ENCODE assay signal across 1 cellular context in genomic region chr19:57527136-57527881, GRCh38.
TF ChIP-seq lines count a peak whose summit lies in the region.

Gene ZNF549 (plus strand): TSS chr19:57527356. CDS start chr19:57527574, 218 bp downstream.

TF ChIP-seq in HepG2, 621 proteins besides CTCF, POLR2A, EP300 and RAD21 (continued from another document and continues in another):
- peak; percentile 95 for TF ChIP-seq GMEB2 (CRISPR knock-in tag; IDR thresholded peaks at IDR 0.05; ENCODE audit: low read depth)
- TF ChIP-seq STAG1 (CRISPR knock-in tag; IDR thresholded peaks at IDR 0.05), result no peak
- TF ChIP-seq PAX8 (CRISPR knock-in tag; IDR thresholded peaks at IDR 0.05; ENCODE audit: borderline replicate concordance), result no peak; the same call in 1 of the 2 replicates
- no peak for TF ChIP-seq ZNF33A (CRISPR knock-in tag; IDR thresholded peaks at IDR 0.05; ENCODE audit: borderline replicate concordance)
- TF ChIP-seq GABPB1 (CRISPR knock-in tag; IDR thresholded peaks at IDR 0.05), result peak; percentile 98
- no peak for TF ChIP-seq MAFK (conservative IDR thresholded peaks at IDR 0.05 in 1 of 2, IDR thresholded peaks at IDR 0.05 in 1 of 2; ENCODE audit: low read length in 2 of 2)
- no peak for TF ChIP-seq GZF1 (CRISPR knock-in tag; IDR thresholded peaks at IDR 0.05)
- TF ChIP-seq ZNF740 (CRISPR knock-in tag; IDR thresholded peaks at IDR 0.05), result peak; percentile 39; the same call in 1 of the 2 replicates
- no peak for TF ChIP-seq ZNF816 (CRISPR knock-in tag; IDR thresholded peaks at IDR 0.05; ENCODE audit: borderline replicate concordance)
- TF ChIP-seq ZC3H13 (CRISPR knock-in tag; IDR thresholded peaks at IDR 0.05), result peak; percentile 86; the same call in 1 of the 2 replicates
- no peak for TF ChIP-seq MTA3 (CRISPR knock-in tag; IDR thresholded peaks at IDR 0.05)
- no peak for TF ChIP-seq ZNF512B (CRISPR knock-in tag; IDR thresholded peaks at IDR 0.05; ENCODE audit: borderline replicate concordance)
- TF ChIP-seq ZNF260 (CRISPR knock-in tag; IDR thresholded peaks at IDR 0.05; ENCODE audit: borderline replicate concordance, low read depth), result no peak
- TF ChIP-seq ZBTB34 (CRISPR knock-in tag; IDR thresholded peaks at IDR 0.05), result peak; percentile 46; the same call in 1 of the 2 replicates
- peak; percentile 97 for TF ChIP-seq SAP130 (CRISPR knock-in tag; IDR thresholded peaks at IDR 0.05; ENCODE audit: low read depth)
- peak; percentile 67; the same call in 1 of the 2 replicates for TF ChIP-seq DMAP1 (CRISPR knock-in tag; IDR thresholded peaks at IDR 0.05)
- no peak for TF ChIP-seq KLF6 (CRISPR knock-in tag; IDR thresholded peaks at IDR 0.05)
- TF ChIP-seq SMARCE1 (IDR thresholded peaks at IDR 0.05; ENCODE audit: borderline replicate concordance), result no peak
- no peak for TF ChIP-seq ZNF331 (CRISPR knock-in tag; IDR thresholded peaks at IDR 0.05)
- no peak for TF ChIP-seq CENPT (CRISPR knock-in tag; IDR thresholded peaks at IDR 0.05; ENCODE audit: low read depth)
- TF ChIP-seq SKI (IDR thresholded peaks at IDR 0.05; ENCODE audit: partially characterized antibody), result no peak
- no peak for TF ChIP-seq SATB2 (CRISPR knock-in tag; IDR thresholded peaks at IDR 0.05)
- TF ChIP-seq ZNF878 (CRISPR knock-in tag; IDR thresholded peaks at IDR 0.05), result no peak
- peak; percentile 70; the same call in 1 of the 2 replicates for TF ChIP-seq ZNF317 (CRISPR knock-in tag; IDR thresholded peaks at IDR 0.05)
- no peak for TF ChIP-seq ZNF562 (CRISPR knock-in tag; IDR thresholded peaks at IDR 0.05; ENCODE audit: borderline replicate concordance)
- no peak for TF ChIP-seq RFX1 (IDR thresholded peaks at IDR 0.05)
- TF ChIP-seq YEATS4 (CRISPR knock-in tag; IDR thresholded peaks at IDR 0.05; ENCODE audit: borderline replicate concordance), result 0 out of 2 replicates have a peak, but pooled peaks have one; percentile 56
- TF ChIP-seq ZNF567 (CRISPR knock-in tag; IDR thresholded peaks at IDR 0.05; ENCODE audit: borderline replicate concordance), result peak; percentile 72; the same call in 1 of the 2 replicates
- TF ChIP-seq ZFP36 (IDR thresholded peaks at IDR 0.05; ENCODE audit: borderline replicate concordance, low read depth, low read length, partially characterized antibody), result no peak
- peak; percentile 82; the same call in 1 of the 2 replicates for TF ChIP-seq ZBTB42 (CRISPR knock-in tag; IDR thresholded peaks at IDR 0.05)
- peak; percentile 88 for TF ChIP-seq RBFOX2 (IDR thresholded peaks at IDR 0.05; ENCODE audit: low read depth, low read length)
- 0 out of 2 replicates have a peak, but pooled peaks have one; percentile 45 for TF ChIP-seq ZNF274 (CRISPR knock-in tag; IDR thresholded peaks at IDR 0.05)
- no peak for TF ChIP-seq ZNF263 (CRISPR knock-in tag; IDR thresholded peaks at IDR 0.05)
- TF ChIP-seq RELA (CRISPR knock-in tag; IDR thresholded peaks at IDR 0.05), result 0 out of 2 replicates have a peak, but pooled peaks have one; percentile 14
- no peak for TF ChIP-seq GPBP1L1 (CRISPR knock-in tag; IDR thresholded peaks at IDR 0.05)
- TF ChIP-seq ZNF570 (CRISPR knock-in tag; IDR thresholded peaks at IDR 0.05; ENCODE audit: borderline replicate concordance), result no peak
- no peak for TF ChIP-seq ZBTB20 (CRISPR knock-in tag; IDR thresholded peaks at IDR 0.05; ENCODE audit: borderline replicate concordance, low read depth)
- no peak for TF ChIP-seq HMG20B (CRISPR knock-in tag; conservative IDR thresholded peaks at IDR 0.05)
- TF ChIP-seq TMF1 (CRISPR knock-in tag; IDR thresholded peaks at IDR 0.05; ENCODE audit: low read depth), result 0 out of 2 replicates have a peak, but pooled peaks have one; percentile 60
- no peak for TF ChIP-seq ZNF629 (CRISPR knock-in tag; conservative IDR thresholded peaks at IDR 0.05)
- peak; percentile 81 for TF ChIP-seq SP4 (CRISPR knock-in tag; IDR thresholded peaks at IDR 0.05)
- no peak; the same call in 1 of the 2 replicates for TF ChIP-seq ZNF724P (CRISPR knock-in tag; IDR thresholded peaks at IDR 0.05; ENCODE audit: borderline replicate concordance)
- no peak for TF ChIP-seq ZXDC (CRISPR knock-in tag; IDR thresholded peaks at IDR 0.05)
- peak; percentile 17; the same call in 1 of the 2 replicates for TF ChIP-seq HES4 (CRISPR knock-in tag; IDR thresholded peaks at IDR 0.05; ENCODE audit: borderline replicate concordance)
- peak; percentile 80; the same call in 1 of the 2 replicates for TF ChIP-seq ZBTB4 (CRISPR knock-in tag; IDR thresholded peaks at IDR 0.05; ENCODE audit: borderline replicate concordance)
- TF ChIP-seq TEF (CRISPR knock-in tag; IDR thresholded peaks at IDR 0.05), result no peak
- peak; percentile 90 for TF ChIP-seq ZBTB25 (CRISPR knock-in tag; IDR thresholded peaks at IDR 0.05)
- TF ChIP-seq KMT2A (CRISPR knock-in tag; IDR thresholded peaks at IDR 0.05), result peak; percentile 94
- peak; percentile 67; the same call in 1 of the 2 replicates for TF ChIP-seq ZSCAN31 (CRISPR knock-in tag; IDR thresholded peaks at IDR 0.05; ENCODE audit: low read depth)
- TF ChIP-seq ISL2 (CRISPR knock-in tag; IDR thresholded peaks at IDR 0.05), result 0 out of 2 replicates have a peak, but pooled peaks have one; percentile 38
- 0 out of 2 replicates have a peak, but pooled peaks have one; percentile 23 for TF ChIP-seq EEA1 (CRISPR knock-in tag; IDR thresholded peaks at IDR 0.05; ENCODE audit: borderline replicate concordance)
- no peak for TF ChIP-seq AKAP8 (CRISPR knock-in tag; IDR thresholded peaks at IDR 0.05)
- TF ChIP-seq ZNF333 (CRISPR knock-in tag; IDR thresholded peaks at IDR 0.05; ENCODE audit: borderline replicate concordance), result 0 out of 2 replicates have a peak, but pooled peaks have one; percentile 28
- no peak; the same call in 1 of the 2 replicates for TF ChIP-seq ONECUT2 (CRISPR knock-in tag; IDR thresholded peaks at IDR 0.05)
